In the genomic region with DNA sequence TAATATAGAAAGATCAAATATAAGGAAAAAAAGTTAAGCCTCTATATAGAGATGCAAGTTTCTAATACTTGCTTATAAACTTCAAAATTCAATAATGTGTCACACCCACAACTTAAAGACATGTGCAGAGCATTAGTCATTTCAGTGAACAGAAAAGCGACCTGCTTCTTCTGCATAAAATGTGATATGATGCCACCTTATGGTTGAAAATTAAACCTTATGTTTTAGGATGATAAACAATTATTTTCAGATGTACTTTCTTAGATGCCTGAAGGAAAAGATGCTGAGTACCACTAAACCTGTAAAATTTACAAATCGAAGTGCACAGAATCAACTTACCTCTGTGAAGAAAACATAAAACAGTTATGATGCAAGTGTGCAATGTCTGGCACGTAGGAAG, we compare ENCODE assay signal across 8 cellular contexts.
DNase-seq lines count a peak whose midpoint lies in the region; ATAC-seq, FAIRE-seq and TF ChIP-seq lines count a peak whose summit lies in the region.

No MANE protein-coding gene starts in this region.

- no peak overlapping the region for H3K27ac ChIP-seq in A549
- no peak overlapping the region for H3K27ac ChIP-seq in small intestine (ENCODE audit: low read depth in 1 of 2, low read length in 1 of 2)

- peak; percentile 61 to 70; a peak in 4 of 6 replicates for ATAC-seq in A549
- ATAC-seq in activated CD8-positive, alpha-beta memory T cell treated with anti-CD3 and anti-CD28 coated beads, Interleukin-2, amount 10 ng/mL, durations not matched to agents 7 days and 5 days = no peak

- TF ChIP-seq CTCF in A549 (IDR thresholded peaks at IDR 0.05) (peak; percentile 60), HFFc6 (IDR thresholded peaks at IDR 0.05) (peak; percentile 74), epithelial cell of proximal tubule (conservative IDR thresholded peaks at IDR 0.05; ENCODE audit: low read depth, low read length) (peak; percentile 45)

- H3K4me2 ChIP-seq in A549 = no peak overlapping the region

- TF ChIP-seq POLR2A in A549 (IDR thresholded peaks at IDR 0.05; ENCODE audit: low read length) = no peak

- CTCF ChIA-PET in A549 (lab: Yijun Ruan, JAX) = interaction anchor here (0.6 to 2.3 kb wide), 12 partner anchors 11 to 1330 kb away, joined by 3 to 14 read pairs (median 3); no protein-coding TSS in a partner anchor
- CTCF ChIA-PET in activated CD8-positive, alpha-beta memory T cell treated with anti-CD3 and anti-CD28 coated beads, Interleukin-2, amount 10 ng/mL, durations not matched to agents 7 days and 5 days (lab: Charles Lee) = no interaction called here

- H3K36me3 ChIP-seq in small intestine (ENCODE audit: control insufficient read depth in 2 of 2, insufficient read depth in 2 of 2, low read length in 2 of 2) = no peaks in the 10 kb centered on the region

- TF ChIP-seq RAD21 in A549 (conservative IDR thresholded peaks at IDR 0.05 in 1 of 2, IDR thresholded peaks at IDR 0.05 in 1 of 2) = peak; percentile 68 to 74

- POLR2A ChIA-PET in A549 (lab: Yijun Ruan, JAX) = no interaction called here

- no peak overlapping the region for H3K4me3 ChIP-seq in A549
- no peak overlapping the region for H3K4me3 ChIP-seq in epithelial cell of proximal tubule (ENCODE audit: low read depth, low read length)
- no peak overlapping the region for H3K4me3 ChIP-seq in small intestine (ENCODE audit: low read depth in 1 of 2, low read length in 2 of 2)

- H3K36me3 Mint-ChIP-seq in HFFc6 (ENCODE audit: low read depth) = no peaks in the 10 kb centered on the region
- H3K36me3 Mint-ChIP-seq in activated CD8-positive, alpha-beta memory T cell treated with anti-CD3 and anti-CD28 coated beads, Interleukin-2, amount 10 ng/mL, durations not matched to agents 7 days and 5 days = no peaks in the 10 kb centered on the region
- H3K36me3 Mint-ChIP-seq in activated CD4-positive, alpha-beta T cell treated with anti-CD3 and anti-CD28 coated beads, Interleukin-2, amount 10 ng/mL, durations not matched to agents 24 days and 14 days (ENCODE audit: low read depth) = no peaks in the 10 kb centered on the region

- DNase-seq in A549 (ENCODE audit: low read depth in 1 of 2, low spot score in 1 of 2) (peak; percentile 26 to 44), HFFc6 (peak; percentile 67), NOMO-1 treated with dmso at 0.1 percent for 144 hours (lab: John Stamatoyannopoulos, UW; ENCODE audit: unreplicated experiment) (peak; percentile 37), epithelial cell of proximal tubule (ENCODE audit: low read depth) (no peak), small intestine (peak; percentile 20), T-helper 9 cell (no peak)
- no peak for DNase-seq in activated CD8-positive, alpha-beta memory T cell treated with anti-CD3 and anti-CD28 coated beads, Interleukin-2, amount 10 ng/mL, durations not matched to agents 7 days and 5 days
- DNase-seq in activated CD4-positive, alpha-beta T cell treated with anti-CD3 and anti-CD28 coated beads, Interleukin-2, amount 10 ng/mL, durations not matched to agents 24 days and 14 days = no peak

- H3K4me1 Mint-ChIP-seq in HFFc6 (ENCODE audit: low read depth) = 0 out of 2 replicates have a peak, but pooled peaks cover 6% of the 10 kb centered on the region
- H3K4me1 Mint-ChIP-seq in activated CD8-positive, alpha-beta memory T cell treated with anti-CD3 and anti-CD28 coated beads, Interleukin-2, amount 10 ng/mL, durations not matched to agents 7 days and 5 days = no peaks in the 10 kb centered on the region
- no peaks in the 10 kb centered on the region for H3K4me1 Mint-ChIP-seq in activated CD4-positive, alpha-beta T cell treated with anti-CD3 and anti-CD28 coated beads, Interleukin-2, amount 10 ng/mL, durations not matched to agents 24 days and 14 days

- no peak for TF ChIP-seq EP300 in A549 (IDR thresholded peaks at IDR 0.05)

- no peaks in the 10 kb centered on the region for H3K9me3 ChIP-seq in A549
- no peaks in the 10 kb centered on the region for H3K9me3 ChIP-seq in small intestine (ENCODE audit: control insufficient read depth, low read depth)

- intact Hi-C loops in activated CD4-positive, alpha-beta T cell treated with anti-CD3 and anti-CD28 coated beads, Interleukin-2, amount 10 ng/mL, durations not matched to agents 24 days and 14 days (cut with micrococcal nuclease) = no loop called here

- H3K4me3 Mint-ChIP-seq in HFFc6 = no peak overlapping the region
- H3K4me3 Mint-ChIP-seq in activated CD8-positive, alpha-beta memory T cell treated with anti-CD3 and anti-CD28 coated beads, Interleukin-2, amount 10 ng/mL, durations not matched to agents 7 days and 5 days = no peak overlapping the region
- H3K4me3 Mint-ChIP-seq in activated CD4-positive, alpha-beta T cell treated with anti-CD3 and anti-CD28 coated beads, Interleukin-2, amount 10 ng/mL, durations not matched to agents 24 days and 14 days = no peak overlapping the region

- WGBS in A549 (ENCODE audit: missing lambda C conversion rate) = 3% methylated on average over 3 of the region's 3 CpGs
- 34 to 46% (median 35%) methylated on average over 3 of the region's 3 CpGs for WGBS in small intestine, 3 donors

- no peak overlapping the region for H3K27ac Mint-ChIP-seq in HFFc6
- no peak overlapping the region for H3K27ac Mint-ChIP-seq in activated CD8-positive, alpha-beta memory T cell treated with anti-CD3 and anti-CD28 coated beads, Interleukin-2, amount 10 ng/mL, durations not matched to agents 7 days and 5 days
- H3K27ac Mint-ChIP-seq in activated CD4-positive, alpha-beta T cell treated with anti-CD3 and anti-CD28 coated beads, Interleukin-2, amount 10 ng/mL, durations not matched to agents 24 days and 14 days = no peak overlapping the region

- H3K27me3 Mint-ChIP-seq in HFFc6 (ENCODE audit: insufficient read depth) = peaks cover 11% of the 10 kb centered on the region; the same call in 1 of the 2 replicates
- no peaks in the 10 kb centered on the region for H3K27me3 Mint-ChIP-seq in activated CD8-positive, alpha-beta memory T cell treated with anti-CD3 and anti-CD28 coated beads, Interleukin-2, amount 10 ng/mL, durations not matched to agents 7 days and 5 days
- H3K27me3 Mint-ChIP-seq in activated CD4-positive, alpha-beta T cell treated with anti-CD3 and anti-CD28 coated beads, Interleukin-2, amount 10 ng/mL, durations not matched to agents 24 days and 14 days = no peaks in the 10 kb centered on the region

- H3K27me3 ChIP-seq in small intestine (ENCODE audit: control insufficient read depth in 2 of 2, insufficient read depth in 2 of 2, low read length in 2 of 2) = no peaks in the 10 kb centered on the region

- no peaks in the 10 kb centered on the region for H3K4me1 ChIP-seq in A549
- H3K4me1 ChIP-seq in small intestine (ENCODE audit: control insufficient read depth in 2 of 2, insufficient read depth in 1 of 2, low read depth in 1 of 2, low read length in 1 of 2) = no peaks in the 10 kb centered on the region

- no peaks in the 10 kb centered on the region for H3K9me3 Mint-ChIP-seq in HFFc6
- H3K9me3 Mint-ChIP-seq in activated CD8-positive, alpha-beta memory T cell treated with anti-CD3 and anti-CD28 coated beads, Interleukin-2, amount 10 ng/mL, durations not matched to agents 7 days and 5 days (ENCODE audit: low read depth) = no peaks in the 10 kb centered on the region
- no peaks in the 10 kb centered on the region for H3K9me3 Mint-ChIP-seq in activated CD4-positive, alpha-beta T cell treated with anti-CD3 and anti-CD28 coated beads, Interleukin-2, amount 10 ng/mL, durations not matched to agents 24 days and 14 days

- FAIRE-seq in A549 (lab: Jason Lieb, UNC) (peak; percentile 59), small intestine (lab: Jason Lieb, UNC) (peak; percentile 39)

TF ChIP-seq in A549, 52 proteins besides CTCF, POLR2A, EP300 and RAD21:
- TF ChIP-seq FOSL2 (IDR thresholded peaks at IDR 0.05) = no peak
- TF ChIP-seq FOSL2 (CRISPR knock-in tag; IDR thresholded peaks at IDR 0.05) = peak; percentile 30; the same call in 1 of the 2 replicates
- TF ChIP-seq JUN (IDR thresholded peaks at IDR 0.05) = no peak
- peak; percentile 68 for TF ChIP-seq SMC3 (IDR thresholded peaks at IDR 0.05)
- TF ChIP-seq, protein P1, sequence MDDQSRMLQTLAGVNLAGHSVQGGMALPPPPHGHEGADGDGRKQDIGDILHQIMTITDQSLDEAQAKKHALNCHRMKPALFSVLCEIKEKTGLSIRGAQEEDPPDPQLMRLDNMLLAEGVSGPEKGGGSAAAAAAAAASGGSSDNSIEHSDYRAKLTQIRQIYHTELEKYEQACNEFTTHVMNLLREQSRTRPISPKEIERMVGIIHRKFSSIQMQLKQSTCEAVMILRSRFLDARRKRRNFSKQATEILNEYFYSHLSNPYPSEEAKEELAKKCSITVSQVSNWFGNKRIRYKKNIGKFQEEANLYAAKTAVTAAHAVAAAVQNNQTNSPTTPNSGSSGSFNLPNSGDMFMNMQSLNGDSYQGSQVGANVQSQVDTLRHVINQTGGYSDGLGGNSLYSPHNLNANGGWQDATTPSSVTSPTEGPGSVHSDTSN (IDR thresholded peaks at IDR 0.05) = no peak
- TF ChIP-seq MAFK (IDR thresholded peaks at IDR 0.05; ENCODE audit: partially characterized antibody) = peak; percentile 29

Comparison
In these comparisons a context has a peak if more than half of its experiments do, and no peak if none do; other contexts are left out.
1. DNase-seq: peak in A549 (2 of 2), HFFc6 (single experiment), NOMO-1 treated with dmso at 0.1 percent for 144 hours (single experiment) and small intestine (single experiment); none in epithelial cell of proximal tubule (single experiment), activated CD8-positive, alpha-beta memory T cell treated with anti-CD3 and anti-CD28 coated beads, Interleukin-2, amount 10 ng/mL, durations not matched to agents 7 days and 5 days (single experiment), T-helper 9 cell (single experiment) and activated CD4-positive, alpha-beta T cell treated with anti-CD3 and anti-CD28 coated beads, Interleukin-2, amount 10 ng/mL, durations not matched to agents 24 days and 14 days (single experiment).
2. Peak in every context shown above with its lines, with median percentiles within 50 percentile points of each other: CTCF ChIP-seq.